12 cellular contexts compared by ENCODE assay signal in the genomic region with DNA sequence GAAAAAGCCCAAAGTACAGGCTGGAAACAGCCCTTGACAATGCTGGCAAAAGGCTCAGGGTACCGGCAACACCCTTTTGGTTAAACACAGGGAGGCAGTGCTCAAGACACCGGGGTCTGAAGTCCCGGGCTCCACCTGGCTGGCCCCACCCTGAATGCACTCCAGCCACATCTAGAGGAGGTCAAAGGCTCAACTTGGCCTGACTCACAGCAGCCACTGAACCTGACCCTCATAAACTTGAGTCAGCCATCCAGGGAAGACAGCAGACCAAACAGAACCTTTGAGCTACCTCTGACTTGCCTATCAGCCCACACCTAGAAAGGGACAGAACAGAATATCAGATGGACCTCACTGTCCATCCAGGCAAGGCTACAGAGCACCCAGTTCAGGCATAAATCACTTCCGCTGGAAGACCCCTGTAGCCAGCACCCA. TPM values are rescaled to one million over a fixed set of nuclear protein-coding genes. Genes with fewer than 3 reads are reported as not detected.
DNase-seq lines count a peak whose midpoint lies in the region; ATAC-seq and TF ChIP-seq lines count a peak whose summit lies in the region.
"Had no signal": no experiment of that assay in that cellular context is flagged by ENCODE, and none has a peak within 500 bp of the region (broad histone marks: within the 10 kb centered on the region; RNA-seq: fewer than 3 reads in every experiment).

No MANE protein-coding gene starts in this region.

- peaks cover 40 to 43% of the 10 kb centered on the region in 2 donors for H3K4me1 Mint-ChIP-seq in effector memory CD8-positive, alpha-beta T cell (ENCODE audit: low read depth in 2 of 2)

- H3K4me2 ChIP-seq in osteoblast (ENCODE audit: insufficient read depth, low read length): no peak overlapping the region

- peak; percentile 11 for DNase-seq in EL
- DNase-seq in Peyer's patch: peak in 2 of 3 donors; percentile 90 to 92
- no peak for DNase-seq in effector memory CD8-positive, alpha-beta T cell
- DNase-seq in osteoblast (ENCODE audit: insufficient read length, low spot score, missing footprints): peak; percentile 54
- no peak for DNase-seq in G401 (ENCODE audit: low spot score)
- no peak for DNase-seq in NCI-H1105 (lab: John Stamatoyannopoulos, UW)
- DNase-seq: NCI-H446 treated with DMSO at 0.1 percent for 48 hours had no signal

- H2AFZ ChIP-seq in osteoblast (ENCODE audit: low read length): no peak overlapping the region

- H3K79me2 ChIP-seq in osteoblast (ENCODE audit: insufficient read depth, low read length): peaks cover 51% of the 10 kb centered on the region

- H3K27ac Mint-ChIP-seq in effector memory CD8-positive, alpha-beta T cell: peak overlapping the region in 1 of 2 donors; percentile 83

- H3K4me1 ChIP-seq in Peyer's patch (peaks cover 11 to 45% (median 15%) of the 10 kb centered on the region in 4 donors), osteoblast (ENCODE audit: insufficient read depth, low read length) (peaks cover 23% of the 10 kb centered on the region)

- in situ Hi-C loops in G401 (cut with HindIII; ENCODE audit: low sequenced_read_pairs): no loop called here

- TF ChIP-seq CTCF in Peyer's patch (IDR thresholded peaks at IDR 0.05) (no peak), osteoblast (IDR thresholded peaks at IDR 0.05; ENCODE audit: extremely low read depth, low read depth, low read length) (no peak)

- no peaks in the 10 kb centered on the region for H3K9me3 Mint-ChIP-seq in effector memory CD8-positive, alpha-beta T cell

- H3K36me3 Mint-ChIP-seq in effector memory CD8-positive, alpha-beta T cell (ENCODE audit: insufficient read depth): peaks cover 88% of the 10 kb centered on the region

- H3K27ac ChIP-seq in Peyer's patch (peak overlapping the region in 3 of 4 donors; percentile 95 to 98 (median 96)), osteoblast (ENCODE audit: low read depth, low read length) (peak overlapping the region; percentile 6)
- H3K27ac ChIP-seq: cardiac muscle cell, SJSA1 had no signal

- peak overlapping the region in 1 of 4 donors; percentile 93 for H3K4me3 ChIP-seq in Peyer's patch
- no peak overlapping the region for H3K4me3 ChIP-seq in osteoblast (ENCODE audit: insufficient read depth, low read length)
- H3K4me3 ChIP-seq: cardiac muscle cell, SJSA1 had no signal

- H3K9me3 ChIP-seq in Peyer's patch (no peaks in the 10 kb centered on the region), osteoblast (ENCODE audit: low read depth, low read length) (no peaks in the 10 kb centered on the region)

- peaks cover 0 to 53% (median 0%) of the 10 kb centered on the region in 3 donors for H3K36me3 ChIP-seq in Peyer's patch
- H3K36me3 ChIP-seq in osteoblast (ENCODE audit: insufficient read depth, low read length): peaks cover 58% of the 10 kb centered on the region

- peak overlapping the region; percentile 50 to 62 for H3K4me3 Mint-ChIP-seq in effector memory CD8-positive, alpha-beta T cell

- no peaks in the 10 kb centered on the region for H3K27me3 ChIP-seq in Peyer's patch
- no peaks in the 10 kb centered on the region for H3K27me3 ChIP-seq in osteoblast (ENCODE audit: insufficient read depth, low read length)
- H3K27me3 ChIP-seq: cardiac muscle cell, SJSA1 had no signal

- ATAC-seq in effector memory CD8-positive, alpha-beta T cell (replicated peaks): no peak
- ATAC-seq in HG03439 (IDR thresholded peaks at IDR 0.05; ENCODE audit: unreplicated experiment): no peak

- H3K27me3 Mint-ChIP-seq in effector memory CD8-positive, alpha-beta T cell: no peaks in the 10 kb centered on the region

- peak; percentile 92 for TF ChIP-seq POLR2A in Peyer's patch (IDR thresholded peaks at IDR 0.05)

- peaks cover 51% of the 10 kb centered on the region for H4K20me1 ChIP-seq in osteoblast (ENCODE audit: insufficient read depth, low read length)

RNA-seq across cellular contexts. Expression of gene CFL1, which starts 3.8 kb away (rescaled TPM):
- total RNA-seq in Peyer's patch (1,000 to 10,000 TPM in 3 of 4 donors, 100 to 1,000 TPM in 1; 961 to 2,313 (median 1,456) TPM), osteoblast (607 and 704 TPM in 2 replicates)
- total RNA-seq in G401 (2014; rRNA removed; shearing (Covaris generic)): 1,273 and 1,592 TPM in 2 replicates

RNA-seq across cellular contexts. Expression of gene MUS81, which starts 6.1 kb away (rescaled TPM):
- 100 to 1,000 TPM in 1 of 4 donors, 10 to 100 TPM in 3; 68.3 to 101 (median 78.9) TPM for total RNA-seq in Peyer's patch
- total RNA-seq in osteoblast: 50.1 and 53.6 TPM in 2 replicates
- total RNA-seq in G401 (2014; rRNA removed; shearing (Covaris generic)): 61.8 and 70.4 TPM in 2 replicates

RNA-seq across cellular contexts. Expression of gene EFEMP2, which starts 18.4 kb away (rescaled TPM):
- total RNA-seq in Peyer's patch (10 to 100 TPM in 3 of 4 donors, 1 to 10 TPM in 1; 4.4 to 75.1 (median 12.1) TPM), osteoblast (81.6 and 94.8 TPM in 2 replicates)
- 35.8 and 38.2 TPM in 2 replicates for total RNA-seq in G401 (2014; rRNA removed; shearing (Covaris generic))

RNA-seq across cellular contexts. Expression of gene SNX32, which starts 20.4 kb away (rescaled TPM):
- 1 to 10 TPM in 3 of 4 donors, not detected in 1; 1.7 to 6.7 (median 6.4) TPM for total RNA-seq in Peyer's patch
- total RNA-seq in osteoblast: 1.1 and 1.5 TPM in 2 replicates
- not detected in 2 replicates for total RNA-seq in G401 (2014; rRNA removed; shearing (Covaris generic))
- total RNA-seq: Daoy had no signal

RNA-seq across cellular contexts. Expression of gene CTSW, which starts 25.5 kb away (rescaled TPM):
- 1 to 10 TPM in 2 of 4 donors, not detected in 2; 1.3 to 1.9 TPM for total RNA-seq in Peyer's patch
- not detected in 2 replicates for total RNA-seq in osteoblast
- not detected in 2 replicates for total RNA-seq in G401 (2014; rRNA removed; shearing (Covaris generic))
- total RNA-seq: cardiac muscle cell, frontal cortex had no signal

Comparison
In these comparisons a context has a peak if more than half of its experiments do, and no peak if none do; other contexts are left out.
1. DNase-seq: peak in EL (single experiment), Peyer's patch (2 of 3) and osteoblast (single experiment); none in effector memory CD8-positive, alpha-beta T cell (0 of 3), G401 (single experiment) and NCI-H1105 (single experiment).